In genomic region chr3:71168961-71169411, GRCh38 we compare ENCODE assay signal across 9 cellular contexts.
DNase-seq lines count a peak whose midpoint lies in the region; ATAC-seq, FAIRE-seq and TF ChIP-seq lines count a peak whose summit lies in the region.
"Had no signal": no experiment of that assay in that cellular context is flagged by ENCODE, and none has a peak within 500 bp of the region (broad histone marks: within the 10 kb centered on the region; RNA-seq: fewer than 3 reads in every experiment).

No MANE protein-coding gene starts in this region.

- no peak for DNase-seq in HTR-8/SVneo (ENCODE audit: insufficient read length, low spot score)
- peak; percentile 62 for DNase-seq in SHP77 treated with DMSO at 0.1 percent for 48 hours (lab: John Stamatoyannopoulos, UW)
- no peak for DNase-seq in sigmoid colon
- no peak for DNase-seq in stimulated activated CD4-positive, alpha-beta T cell treated with anti-CD3 and anti-CD28 coated beads, Interleukin-15, amount 100 ng/mL, for 24 hours
- DNase-seq in testis, result no peak
- DNase-seq: central memory CD4-positive, alpha-beta T cell had no signal

- peaks cover 0 to 21% (median 10%) of the 10 kb centered on the region in 4 donors for H3K4me1 ChIP-seq in sigmoid colon
- H3K4me1 ChIP-seq in testis, result no peaks in the 10 kb centered on the region

- H3K4me3 ChIP-seq in sigmoid colon (peak overlapping the region in 1 of 4 donors; percentile 6), testis (no peak overlapping the region)

- H3K9me3 ChIP-seq in sigmoid colon, result no peaks in the 10 kb centered on the region
- no peaks in the 10 kb centered on the region for H3K9me3 ChIP-seq in testis

- H3K27me3 ChIP-seq in sigmoid colon, result no peaks in the 10 kb centered on the region
- no peaks in the 10 kb centered on the region for H3K27me3 ChIP-seq in testis

- H3K36me3 ChIP-seq in sigmoid colon (peaks cover 0 to 3% (median 0%) of the 10 kb centered on the region in 4 donors), testis (ENCODE audit: low read depth, missing control alignments) (no peaks in the 10 kb centered on the region)

- FAIRE-seq in HTR-8/SVneo (lab: Jason Lieb, UNC) (peak; percentile 13), islet of Langerhans (lab: Jason Lieb, UNC) (peak; percentile 36)

- intact Hi-C loops in sigmoid colon (cut with DNase I) (no loop called here), testis (cut with DNase I; ENCODE audit: low total_unique reads) (no loop called here)

- TF ChIP-seq CTCF in sigmoid colon (IDR thresholded peaks at IDR 0.05), result no peak
- no peak for TF ChIP-seq CTCF in testis (IDR thresholded peaks at IDR 0.05)

- H3K27ac ChIP-seq in sigmoid colon, result peak overlapping the region; percentile 15 to 61 (median 36)
- H3K27ac ChIP-seq in testis, result no peak overlapping the region

- no peak for TF ChIP-seq POLR2A in sigmoid colon (IDR thresholded peaks at IDR 0.05)
- no peak for TF ChIP-seq POLR2A in testis (IDR thresholded peaks at IDR 0.05)

- WGBS in sigmoid colon, 2 donors, result 56 to 67% methylated on average over 10 of the region's 10 CpGs
- 71 to 86% methylated on average over 10 of the region's 10 CpGs for WGBS in testis, 2 donors

- ATAC-seq in GM19035 (IDR thresholded peaks at IDR 0.05; ENCODE audit: unreplicated experiment), result no peak
- ATAC-seq: Panc1 had no signal

- no peak for TF ChIP-seq EP300 in sigmoid colon (IDR thresholded peaks at IDR 0.05)

Comparison
In these comparisons a context has a peak if more than half of its experiments do, and no peak if none do; other contexts are left out.
1. H3K27ac ChIP-seq: peak in sigmoid colon (4 of 4); none in testis (0 of 2).